Comparison of ENCODE assay signal across 1 cellular context in genomic region chr11:61792310-61793083, GRCh38.
TF ChIP-seq lines count a peak whose summit lies in the region.

Gene FEN1 (plus strand): TSS chr11:61792911. CDS start chr11:61795362, 2,451 bp downstream.
Gene TMEM258 (minus strand): TSS chr11:61792599. CDS start chr11:61792558, 41 bp downstream.

TF ChIP-seq in K562, 482 proteins besides CTCF, POLR2A, EP300 and RAD21 (continued from another document):
- TF ChIP-seq, protein P1, sequence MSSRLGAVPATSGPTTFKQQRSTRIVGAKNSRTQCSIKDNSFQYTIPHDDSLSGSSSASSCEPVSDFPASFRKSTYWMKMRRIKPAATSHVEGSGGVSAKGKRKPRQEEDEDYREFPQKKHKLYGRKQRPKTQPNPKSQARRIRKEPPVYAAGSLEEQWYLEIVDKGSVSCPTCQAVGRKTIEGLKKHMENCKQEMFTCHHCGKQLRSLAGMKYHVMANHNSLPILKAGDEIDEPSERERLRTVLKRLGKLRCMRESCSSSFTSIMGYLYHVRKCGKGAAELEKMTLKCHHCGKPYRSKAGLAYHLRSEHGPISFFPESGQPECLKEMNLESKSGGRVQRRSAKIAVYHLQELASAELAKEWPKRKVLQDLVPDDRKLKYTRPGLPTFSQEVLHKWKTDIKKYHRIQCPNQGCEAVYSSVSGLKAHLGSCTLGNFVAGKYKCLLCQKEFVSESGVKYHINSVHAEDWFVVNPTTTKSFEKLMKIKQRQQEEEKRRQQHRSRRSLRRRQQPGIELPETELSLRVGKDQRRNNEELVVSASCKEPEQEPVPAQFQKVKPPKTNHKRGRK (tag; IDR thresholded peaks at IDR 0.05): no peak
- TF ChIP-seq PYGO2 (tag; IDR thresholded peaks at IDR 0.05): no peak
- TF ChIP-seq SAP30 (IDR thresholded peaks at IDR 0.05; ENCODE audit: borderline replicate concordance, insufficient read depth, low read depth, low read length, poor library complexity, severe bottlenecking): peak; percentile 89
- TF ChIP-seq, protein P2, sequence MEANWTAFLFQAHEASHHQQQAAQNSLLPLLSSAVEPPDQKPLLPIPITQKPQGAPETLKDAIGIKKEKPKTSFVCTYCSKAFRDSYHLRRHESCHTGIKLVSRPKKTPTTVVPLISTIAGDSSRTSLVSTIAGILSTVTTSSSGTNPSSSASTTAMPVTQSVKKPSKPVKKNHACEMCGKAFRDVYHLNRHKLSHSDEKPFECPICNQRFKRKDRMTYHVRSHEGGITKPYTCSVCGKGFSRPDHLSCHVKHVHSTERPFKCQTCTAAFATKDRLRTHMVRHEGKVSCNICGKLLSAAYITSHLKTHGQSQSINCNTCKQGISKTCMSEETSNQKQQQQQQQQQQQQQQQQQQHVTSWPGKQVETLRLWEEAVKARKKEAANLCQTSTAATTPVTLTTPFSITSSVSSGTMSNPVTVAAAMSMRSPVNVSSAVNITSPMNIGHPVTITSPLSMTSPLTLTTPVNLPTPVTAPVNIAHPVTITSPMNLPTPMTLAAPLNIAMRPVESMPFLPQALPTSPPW (CRISPR knock-in tag; IDR thresholded peaks at IDR 0.05): peak; percentile 12; the same call in 1 of the 2 replicates
- TF ChIP-seq ZNF445 (CRISPR knock-in tag; IDR thresholded peaks at IDR 0.05; ENCODE audit: low read depth): no peak
- no peak for TF ChIP-seq FOXJ3 (CRISPR knock-in tag; IDR thresholded peaks at IDR 0.05)
- TF ChIP-seq ZNF324 (CRISPR knock-in tag; IDR thresholded peaks at IDR 0.05): no peak
- peak; percentile 81 for TF ChIP-seq FIP1L1 (IDR thresholded peaks at IDR 0.05; ENCODE audit: low read depth, low read length, poor library complexity, severe bottlenecking)
- no peak for TF ChIP-seq ZNF282 (CRISPR knock-in tag; IDR thresholded peaks at IDR 0.05)
- no peak for TF ChIP-seq ZNF121 (CRISPR knock-in tag; conservative IDR thresholded peaks at IDR 0.05)
- no peak for TF ChIP-seq U2AF1 (optimal IDR thresholded peaks at IDR 0.05; ENCODE audit: low read depth, low read length)
- TF ChIP-seq ZNF263 (CRISPR knock-in tag; IDR thresholded peaks at IDR 0.05; ENCODE audit: borderline replicate concordance): peak; percentile 47; the same call in 1 of the 2 replicates
- no peak for TF ChIP-seq TEAD2 (tag; IDR thresholded peaks at IDR 0.05)
- no peak for TF ChIP-seq DNMT1 (IDR thresholded peaks at IDR 0.05)
- no peak; the same call in 1 of the 2 replicates for TF ChIP-seq MTA3 (IDR thresholded peaks at IDR 0.05; ENCODE audit: borderline replicate concordance)
- TF ChIP-seq SOX6 (IDR thresholded peaks at IDR 0.05): no peak
- TF ChIP-seq, protein P3, sequence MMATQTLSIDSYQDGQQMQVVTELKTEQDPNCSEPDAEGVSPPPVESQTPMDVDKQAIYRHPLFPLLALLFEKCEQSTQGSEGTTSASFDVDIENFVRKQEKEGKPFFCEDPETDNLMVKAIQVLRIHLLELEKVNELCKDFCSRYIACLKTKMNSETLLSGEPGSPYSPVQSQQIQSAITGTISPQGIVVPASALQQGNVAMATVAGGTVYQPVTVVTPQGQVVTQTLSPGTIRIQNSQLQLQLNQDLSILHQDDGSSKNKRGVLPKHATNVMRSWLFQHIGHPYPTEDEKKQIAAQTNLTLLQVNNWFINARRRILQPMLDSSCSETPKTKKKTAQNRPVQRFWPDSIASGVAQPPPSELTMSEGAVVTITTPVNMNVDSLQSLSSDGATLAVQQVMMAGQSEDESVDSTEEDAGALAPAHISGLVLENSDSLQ (IDR thresholded peaks at IDR 0.05): peak; percentile 80
- TF ChIP-seq ETS2 (tag; IDR thresholded peaks at IDR 0.05; ENCODE audit: borderline replicate concordance, poor library complexity, severe bottlenecking): no peak
- TF ChIP-seq FOXK1 (CRISPR knock-in tag; IDR thresholded peaks at IDR 0.05; ENCODE audit: borderline replicate concordance): no peak
- no peak for TF ChIP-seq BRF1 (IDR thresholded peaks at IDR 0.05; ENCODE audit: borderline replicate concordance, extremely low read depth, insufficient read length)
- TF ChIP-seq THRAP3 (IDR thresholded peaks at IDR 0.05; ENCODE audit: borderline replicate concordance): no peak; the same call in 1 of the 2 replicates
- TF ChIP-seq IRF2 (CRISPR knock-in tag; IDR thresholded peaks at IDR 0.05): no peak
- no peak for TF ChIP-seq SRSF9 (IDR thresholded peaks at IDR 0.05; ENCODE audit: borderline replicate concordance, low read depth, low read length)
- TF ChIP-seq, protein P4, sequence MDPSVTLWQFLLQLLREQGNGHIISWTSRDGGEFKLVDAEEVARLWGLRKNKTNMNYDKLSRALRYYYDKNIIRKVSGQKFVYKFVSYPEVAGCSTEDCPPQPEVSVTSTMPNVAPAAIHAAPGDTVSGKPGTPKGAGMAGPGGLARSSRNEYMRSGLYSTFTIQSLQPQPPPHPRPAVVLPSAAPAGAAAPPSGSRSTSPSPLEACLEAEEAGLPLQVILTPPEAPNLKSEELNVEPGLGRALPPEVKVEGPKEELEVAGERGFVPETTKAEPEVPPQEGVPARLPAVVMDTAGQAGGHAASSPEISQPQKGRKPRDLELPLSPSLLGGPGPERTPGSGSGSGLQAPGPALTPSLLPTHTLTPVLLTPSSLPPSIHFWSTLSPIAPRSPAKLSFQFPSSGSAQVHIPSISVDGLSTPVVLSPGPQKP (CRISPR knock-in tag; IDR thresholded peaks at IDR 0.05): no peak
- peak; percentile 62 for TF ChIP-seq TBP (optimal IDR thresholded peaks at IDR 0.05; ENCODE audit: low read depth, low read length)
- no peak for TF ChIP-seq RBM39 (optimal IDR thresholded peaks at IDR 0.05; ENCODE audit: low read depth, low read length)
- TF ChIP-seq E2F3 (CRISPR knock-in tag; IDR thresholded peaks at IDR 0.05): peak; percentile 98
- TF ChIP-seq CBX8 (IDR thresholded peaks at IDR 0.05; ENCODE audit: borderline replicate concordance, extremely low read depth, low read depth, low read length, poor library complexity, severe bottlenecking): no peak
- TF ChIP-seq NR2F6 (CRISPR knock-in tag; IDR thresholded peaks at IDR 0.05): no peak
- TF ChIP-seq ZNF696 (CRISPR knock-in tag; conservative IDR thresholded peaks at IDR 0.05): no peak
- TF ChIP-seq GABPB2 (CRISPR knock-in tag; conservative IDR thresholded peaks at IDR 0.05): peak; percentile 68
- TF ChIP-seq RB1 (IDR thresholded peaks at IDR 0.05; ENCODE audit: low read depth): peak; percentile 93
- no peak for TF ChIP-seq NFYB (IDR thresholded peaks at IDR 0.05; ENCODE audit: extremely low read depth, insufficient read length)
- peak in 1 of 2 experiments; percentile 70; a peak in 2 of 4 replicates for TF ChIP-seq ZNF639 (CRISPR knock-in tag; conservative IDR thresholded peaks at IDR 0.05 in 1 of 2, IDR thresholded peaks at IDR 0.05 in 1 of 2)
- TF ChIP-seq HMG20A (CRISPR knock-in tag; conservative IDR thresholded peaks at IDR 0.05): no peak
- TF ChIP-seq PHB (CRISPR knock-in tag; IDR thresholded peaks at IDR 0.05): no peak
- no peak for TF ChIP-seq MCM5 (IDR thresholded peaks at IDR 0.05; ENCODE audit: low read depth)
- TF ChIP-seq FUS (optimal IDR thresholded peaks at IDR 0.05; ENCODE audit: low read depth, low read length): no peak
- TF ChIP-seq, protein P5, sequence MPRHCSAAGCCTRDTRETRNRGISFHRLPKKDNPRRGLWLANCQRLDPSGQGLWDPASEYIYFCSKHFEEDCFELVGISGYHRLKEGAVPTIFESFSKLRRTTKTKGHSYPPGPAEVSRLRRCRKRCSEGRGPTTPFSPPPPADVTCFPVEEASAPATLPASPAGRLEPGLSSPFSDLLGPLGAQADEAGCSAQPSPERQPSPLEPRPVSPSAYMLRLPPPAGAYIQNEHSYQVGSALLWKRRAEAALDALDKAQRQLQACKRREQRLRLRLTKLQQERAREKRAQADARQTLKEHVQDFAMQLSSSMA (CRISPR knock-in tag; IDR thresholded peaks at IDR 0.05): peak; percentile 20; the same call in 1 of the 2 replicates
- TF ChIP-seq CREM (IDR thresholded peaks at IDR 0.05; ENCODE audit: low read depth): peak; percentile 86
- no peak for TF ChIP-seq MEIS2 (IDR thresholded peaks at IDR 0.05; ENCODE audit: partially characterized antibody)
- TF ChIP-seq STAG1 (CRISPR knock-in tag; IDR thresholded peaks at IDR 0.05; ENCODE audit: borderline replicate concordance): no peak
- TF ChIP-seq ZNF717 (CRISPR knock-in tag; IDR thresholded peaks at IDR 0.05): no peak
- peak; percentile 87 for TF ChIP-seq ELF4 (CRISPR knock-in tag; IDR thresholded peaks at IDR 0.05)
- TF ChIP-seq CBX3 (IDR thresholded peaks at IDR 0.05; ENCODE audit: borderline replicate concordance in 1 of 2, low read length in 2 of 2): no peak
- TF ChIP-seq POLR2AphosphoS2 (IDR thresholded peaks at IDR 0.05; ENCODE audit: low read length): peak; percentile 76; the same call in 1 of the 2 replicates
- TF ChIP-seq ZNF766 (CRISPR knock-in tag; conservative IDR thresholded peaks at IDR 0.05): peak; percentile 92
- TF ChIP-seq MAZ (CRISPR knock-in tag; conservative IDR thresholded peaks at IDR 0.05 in 1 of 2, IDR thresholded peaks at IDR 0.05 in 1 of 2): peak in 1 of 2 experiments; percentile 83; a peak in 2 of 4 replicates
- peak; percentile 87 for TF ChIP-seq FOXP1 (CRISPR knock-in tag; IDR thresholded peaks at IDR 0.05)
- peak; percentile 92 for TF ChIP-seq DIDO1 (tag; IDR thresholded peaks at IDR 0.05; ENCODE audit: low read depth)
- TF ChIP-seq, protein P6, sequence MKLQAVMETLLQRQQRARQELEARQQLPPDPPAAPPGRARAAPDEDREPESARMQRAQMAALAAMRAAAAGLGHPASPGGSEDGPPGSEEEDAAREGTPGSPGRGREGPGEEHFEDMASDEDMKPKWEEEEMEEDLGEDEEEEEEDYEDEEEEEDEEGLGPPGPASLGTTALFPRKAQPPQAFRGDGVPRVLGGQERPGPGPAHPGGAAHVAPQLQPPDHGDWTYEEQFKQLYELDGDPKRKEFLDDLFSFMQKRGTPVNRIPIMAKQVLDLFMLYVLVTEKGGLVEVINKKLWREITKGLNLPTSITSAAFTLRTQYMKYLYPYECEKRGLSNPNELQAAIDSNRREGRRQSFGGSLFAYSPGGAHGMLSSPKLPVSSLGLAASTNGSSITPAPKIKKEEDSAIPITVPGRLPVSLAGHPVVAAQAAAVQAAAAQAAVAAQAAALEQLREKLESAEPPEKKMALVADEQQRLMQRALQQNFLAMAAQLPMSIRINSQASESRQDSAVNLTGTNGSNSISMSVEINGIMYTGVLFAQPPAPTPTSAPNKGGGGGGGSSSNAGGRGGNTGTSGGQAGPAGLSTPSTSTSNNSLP (IDR thresholded peaks at IDR 0.05; ENCODE audit: borderline replicate concordance, low read depth, low read length): no peak
- TF ChIP-seq KLF13 (tag; IDR thresholded peaks at IDR 0.05; ENCODE audit: borderline replicate concordance, low read depth): peak; percentile 43; the same call in 1 of the 2 replicates
